1 cellular context compared by ENCODE assay signal in the genomic region with DNA sequence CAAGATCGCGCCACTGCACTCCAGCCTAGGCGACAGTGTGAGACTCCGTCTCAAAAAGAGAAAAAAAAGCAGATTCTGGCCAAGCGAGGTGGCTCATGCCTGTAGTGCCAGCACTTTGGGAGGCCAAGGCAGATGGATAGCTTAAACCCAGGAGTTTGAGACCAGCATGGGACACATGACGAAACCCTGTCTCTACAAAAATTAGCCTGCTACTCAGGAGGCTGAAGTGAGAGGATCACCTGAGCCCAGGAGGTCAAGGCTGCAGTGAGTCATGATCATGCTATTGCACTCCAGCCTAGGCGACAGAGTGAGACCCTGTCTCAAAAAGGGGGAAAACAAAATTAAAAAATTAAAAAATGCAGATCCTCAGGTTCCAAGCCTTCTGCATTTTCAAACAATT.
TF ChIP-seq lines count a peak whose summit lies in the region.

No MANE protein-coding gene starts in this region.

TF ChIP-seq in HepG2, 621 proteins besides CTCF, POLR2A, EP300 and RAD21:
- no peak for TF ChIP-seq GABPB1 (CRISPR knock-in tag; IDR thresholded peaks at IDR 0.05)
- no peak for TF ChIP-seq ETV5 (CRISPR knock-in tag; IDR thresholded peaks at IDR 0.05; ENCODE audit: borderline replicate concordance)
- peak; percentile 55 for TF ChIP-seq FOSL2 (CRISPR knock-in tag; IDR thresholded peaks at IDR 0.05)
- TF ChIP-seq SRSF9 (IDR thresholded peaks at IDR 0.05; ENCODE audit: borderline replicate concordance, insufficient read depth, low read depth, low read length, poor library complexity, severe bottlenecking): no peak
